ENCODE assay signal across 18 cellular contexts in genomic region chr9:23747088-23747748, GRCh38.
"Had no signal": no experiment of that assay in that cellular context is flagged by ENCODE, and none has a peak within 500 bp of the region (broad histone marks: within the 10 kb centered on the region; RNA-seq: fewer than 3 reads in every experiment).

No MANE protein-coding gene starts in this region.

- H3K9me3 Mint-ChIP-seq: activated naive CD8-positive, alpha-beta T cell treated with anti-CD3 and anti-CD28 coated beads, Interleukin-2, amount 50 U/mL, for 24 hours; brain; nephron had no signal

- H3K4me1 ChIP-seq: heart right ventricle, spleen, thyroid gland had no signal

- H3K27me3 Mint-ChIP-seq: activated B cell treated with CpG ODN at 0.5 μM for 24 hours; activated CD4-positive, alpha-beta T cell treated with anti-CD3 and anti-CD28 coated beads, Interleukin-2, amount 10 ng/mL, durations not matched to agents 24 days and 14 days; activated naive CD4-positive, alpha-beta T cell treated with anti-CD3 and anti-CD28 coated beads, Interleukin-2, amount 10 ng/mL, durations not matched to agents 7 days and 5 days; activated naive CD8-positive, alpha-beta T cell treated with anti-CD3 and anti-CD28 coated beads, Interleukin-2, amount 50 U/mL, for 24 hours; brain; central memory CD8-positive, alpha-beta T cell had no signal

- H3K27ac Mint-ChIP-seq: activated B cell treated with CpG ODN at 0.5 μM for 24 hours; activated CD4-positive, alpha-beta T cell treated with anti-CD3 and anti-CD28 coated beads, Interleukin-2, amount 10 ng/mL, durations not matched to agents 24 days and 14 days; activated naive CD4-positive, alpha-beta T cell treated with anti-CD3 and anti-CD28 coated beads, Interleukin-2, amount 10 ng/mL, durations not matched to agents 7 days and 5 days; activated naive CD8-positive, alpha-beta T cell treated with anti-CD3 and anti-CD28 coated beads, Interleukin-2, amount 50 U/mL, for 24 hours; nephron had no signal

- ATAC-seq: activated naive CD8-positive, alpha-beta T cell treated with anti-CD3 and anti-CD28 coated beads, Interleukin-2, amount 50 U/mL, for 24 hours; activated T-cell treated with anti-CD3 and anti-CD28 coated beads, Interleukin-2, amount 50 U/mL, for 4 hours; gastroesophageal sphincter; heart right ventricle; left ventricle myocardium superior; sciatic nerve had no signal

- H3K4me3 Mint-ChIP-seq: activated B cell treated with CpG ODN at 0.5 μM for 24 hours; activated CD4-positive, alpha-beta T cell treated with anti-CD3 and anti-CD28 coated beads, Interleukin-2, amount 10 ng/mL, durations not matched to agents 24 days and 14 days; activated naive CD4-positive, alpha-beta T cell treated with anti-CD3 and anti-CD28 coated beads, Interleukin-2, amount 10 ng/mL, durations not matched to agents 7 days and 5 days; activated naive CD8-positive, alpha-beta T cell treated with anti-CD3 and anti-CD28 coated beads, Interleukin-2, amount 50 U/mL, for 24 hours; activated T-cell treated with anti-CD3 and anti-CD28 coated beads, Interleukin-2, amount 50 U/mL, for 4 hours; central memory CD8-positive, alpha-beta T cell; nephron had no signal

- H3K36me3 Mint-ChIP-seq: activated naive CD4-positive, alpha-beta T cell treated with anti-CD3 and anti-CD28 coated beads, Interleukin-2, amount 10 ng/mL, durations not matched to agents 7 days and 5 days had no signal

- H3K9me3 ChIP-seq: gastroesophageal sphincter, heart right ventricle, spleen, thyroid gland had no signal

- H3K36me3 ChIP-seq: gastroesophageal sphincter, heart right ventricle, spleen, thyroid gland had no signal

- DNase-seq: activated B cell treated with CpG ODN at 0.5 μM for 24 hours; activated CD4-positive, alpha-beta T cell treated with anti-CD3 and anti-CD28 coated beads, Interleukin-2, amount 10 ng/mL, durations not matched to agents 24 days and 14 days; activated CD8-positive, alpha-beta memory T cell treated with anti-CD3 and anti-CD28 coated beads, Interleukin-2, amount 50 U/mL, for 4 hours; activated naive CD4-positive, alpha-beta T cell treated with anti-CD3 and anti-CD28 coated beads, Interleukin-2, amount 10 ng/mL, durations not matched to agents 7 days and 5 days; activated naive CD8-positive, alpha-beta T cell treated with anti-CD3 and anti-CD28 coated beads, Interleukin-2, amount 50 U/mL, for 24 hours; activated T-cell treated with anti-CD3 and anti-CD28 coated beads, Interleukin-2, amount 50 U/mL, for 4 hours; heart right ventricle; kidney glomerular epithelial cell; left ventricle myocardium superior; spleen; stimulated activated naive CD4-positive, alpha-beta T cell; thyroid gland had no signal

- H3K4me3 ChIP-seq: coronary artery, gastroesophageal sphincter, heart right ventricle, spleen, thyroid gland had no signal

- H3K27ac ChIP-seq: coronary artery, gastroesophageal sphincter, heart right ventricle, spleen, thyroid gland had no signal

- H3K27me3 ChIP-seq: gastroesophageal sphincter, spleen, thyroid gland had no signal

- H3K4me1 Mint-ChIP-seq: activated B cell treated with CpG ODN at 0.5 μM for 24 hours; activated CD4-positive, alpha-beta T cell treated with anti-CD3 and anti-CD28 coated beads, Interleukin-2, amount 10 ng/mL, durations not matched to agents 24 days and 14 days; activated naive CD4-positive, alpha-beta T cell treated with anti-CD3 and anti-CD28 coated beads, Interleukin-2, amount 10 ng/mL, durations not matched to agents 7 days and 5 days; activated naive CD8-positive, alpha-beta T cell treated with anti-CD3 and anti-CD28 coated beads, Interleukin-2, amount 50 U/mL, for 24 hours; central memory CD8-positive, alpha-beta T cell; nephron had no signal
